In genomic region chr13:58985845-58986244, GRCh38 we compare ENCODE assay signal across 7 cellular contexts.
"Had no signal": no experiment of that assay in that cellular context is flagged by ENCODE, and none has a peak within 500 bp of the region (broad histone marks: within the 10 kb centered on the region; RNA-seq: fewer than 3 reads in every experiment).

No MANE protein-coding gene starts in this region.

- FAIRE-seq: HTR-8/SVneo, K562 had no signal

- H3K4me3 ChIP-seq: GM23248, K562 had no signal

- H2AFZ ChIP-seq: GM23248 had no signal

- DNase-seq: GM23248, GOT3, H7, HCEC 1CT, IMR-90 had no signal

- H3K27ac ChIP-seq: GM23248 had no signal

- H3K9ac ChIP-seq: GM23248 had no signal
